In genomic region chr1:203304919-203305808, GRCh38 we compare ENCODE assay signal across 8 cellular contexts. TPM values are rescaled to one million over a fixed set of nuclear protein-coding genes. Genes with fewer than 3 reads are reported as not detected.
DNase-seq lines count a peak whose midpoint lies in the region; ATAC-seq and TF ChIP-seq lines count a peak whose summit lies in the region.

TSS of gene BTG2 (plus strand) at chr1:203305519. CDS start at chr1:203305607, 88 bp downstream.

- intact Hi-C loops in left colon (cut with DNase I, micrococcal nuclease): no loop called here

- no peaks in the 10 kb centered on the region; the same call in 1 of the 2 replicates for H3K27me3 ChIP-seq in BJ (ENCODE audit: control insufficient read depth, insufficient read depth, low read length)

- peaks cover 43% of the 10 kb centered on the region for H3K36me3 Mint-ChIP-seq in activated CD4-positive, alpha-beta T cell treated with anti-CD3 and anti-CD28 coated beads, Interleukin-2, amount 10 ng/mL, durations not matched to agents 7 days and 5 days (ENCODE audit: low read depth)

- CTCF ChIA-PET in BJ (lab: Yijun Ruan, JAX): interaction anchor here (1.0 to 2.0 kb wide), 4 partner anchors 9 to 24 kb away, joined by 3 to 7 read pairs (median 4); no protein-coding TSS in a partner anchor
- CTCF ChIA-PET in activated CD4-positive, alpha-beta T cell treated with anti-CD3 and anti-CD28 coated beads, Interleukin-2, amount 10 ng/mL, durations not matched to agents 7 days and 5 days (lab: Charles Lee): interaction anchor here (1.0 to 9.7 kb wide), 8 partner anchors 11 to 36 kb away, joined by 3 to 144 read pairs (median 44); no protein-coding TSS in a partner anchor

- H3K27ac ChIP-seq in coronary artery: peak within 1 kb of the TSS; percentile 96 to 99

- DNase-seq in BJ (ENCODE audit: low read depth) (peak; percentile 31), NCI-H526 (lab: John Stamatoyannopoulos, UW) (peak; percentile 71 to 90), coronary artery (ENCODE audit: low spot score) (peak; percentile 97), left colon (peak; percentile 93 to 96)
- DNase-seq in activated CD4-positive, alpha-beta T cell treated with anti-CD3 and anti-CD28 coated beads, Interleukin-2, amount 10 ng/mL, durations not matched to agents 7 days and 5 days: peak; percentile 91
- peak; percentile 93 for DNase-seq in stimulated activated CD4-positive, alpha-beta T cell treated with anti-CD3 and anti-CD28 coated beads, Interleukin-1b, Interleukin-23, amount 100 ng/mL, for 48 hours

- peak within 1 kb of the TSS; percentile 96 for H3K4me3 Mint-ChIP-seq in activated CD4-positive, alpha-beta T cell treated with anti-CD3 and anti-CD28 coated beads, Interleukin-2, amount 10 ng/mL, durations not matched to agents 7 days and 5 days

- peaks cover 12% of the 10 kb centered on the region for H3K36me3 ChIP-seq in BJ (ENCODE audit: control insufficient read depth, insufficient read depth, low read length)

- peak; percentile 68 for ATAC-seq in GM19328 (IDR thresholded peaks at IDR 0.05; ENCODE audit: unreplicated experiment)
- peak; percentile 38 for ATAC-seq in HG03469 (IDR thresholded peaks at IDR 0.05; ENCODE audit: unreplicated experiment)
- peak; percentile 80 for ATAC-seq in left colon

- H3K27ac Mint-ChIP-seq in activated CD4-positive, alpha-beta T cell treated with anti-CD3 and anti-CD28 coated beads, Interleukin-2, amount 10 ng/mL, durations not matched to agents 7 days and 5 days: peak within 1 kb of the TSS; percentile 96

- H3K4me3 ChIP-seq in BJ (ENCODE audit: low read depth, low read length): peak within 1 kb of the TSS; percentile 93
- H3K4me3 ChIP-seq in coronary artery: peak within 1 kb of the TSS; percentile 80

- no peaks in the 10 kb centered on the region for H3K27me3 Mint-ChIP-seq in activated CD4-positive, alpha-beta T cell treated with anti-CD3 and anti-CD28 coated beads, Interleukin-2, amount 10 ng/mL, durations not matched to agents 7 days and 5 days

- no peaks in the 10 kb centered on the region for H3K9me3 Mint-ChIP-seq in activated CD4-positive, alpha-beta T cell treated with anti-CD3 and anti-CD28 coated beads, Interleukin-2, amount 10 ng/mL, durations not matched to agents 7 days and 5 days

- TF ChIP-seq CTCF in BJ (IDR thresholded peaks at IDR 0.05; ENCODE audit: insufficient read depth, low read depth, low read length) (no peak), coronary artery (IDR thresholded peaks at IDR 0.05) (no peak)

- POLR2A ChIA-PET in BJ (lab: Charles Lee): interaction anchor here (0.6 to 0.7 kb wide), 3 partner anchors 11 to 173 kb away, joined by 6 to 17 read pairs (median 8); no protein-coding TSS in a partner anchor
- POLR2A ChIA-PET in activated CD4-positive, alpha-beta T cell treated with anti-CD3 and anti-CD28 coated beads, Interleukin-2, amount 10 ng/mL, durations not matched to agents 7 days and 5 days (lab: Charles Lee): interaction anchor here (0.9 to 3.3 kb wide), 2 partner anchors 14 to 16 kb away, joined by 3 to 20 read pairs; no protein-coding TSS in a partner anchor

- peaks cover 57% of the 10 kb centered on the region for H3K4me1 Mint-ChIP-seq in activated CD4-positive, alpha-beta T cell treated with anti-CD3 and anti-CD28 coated beads, Interleukin-2, amount 10 ng/mL, durations not matched to agents 7 days and 5 days

RNA-seq across cellular contexts. Expression of gene BTG2, which starts in this region (rescaled TPM):
- 22.8 and 23.7 TPM in 2 replicates for polyA plus RNA-seq in BJ (2011; rRNA removed)
- 9.9 and 17.3 TPM in 2 replicates for polyA minus RNA-seq in BJ (2011; rRNA and poly(A)+ RNA removed)
- 10 to 100 TPM; 73.6 to 82.3 TPM for total RNA-seq in activated CD4-positive, alpha-beta T cell treated with anti-CD3 and anti-CD28 coated beads, Interleukin-2, amount 10 ng/mL, durations not matched to agents 7 days and 5 days
- 10 to 100 TPM; 70.5 to 76.9 TPM for total RNA-seq in left colon

Comparison
In these comparisons a context has a peak if more than half of its experiments do, and no peak if none do; other contexts are left out.
1. Peak in every context shown above with its lines: DNase-seq, ATAC-seq, H3K4me3 ChIP-seq and H3K27ac ChIP-seq.
2. DNase-seq: peak in every context shown above with its lines; median percentile 97 in coronary artery; 94 in left colon; 93 in stimulated activated CD4-positive, alpha-beta T cell treated with anti-CD3 and anti-CD28 coated beads, Interleukin-1b, Interleukin-23, amount 100 ng/mL, for 48 hours; 91 in activated CD4-positive, alpha-beta T cell treated with anti-CD3 and anti-CD28 coated beads, Interleukin-2, amount 10 ng/mL, durations not matched to agents 7 days and 5 days; 80 in NCI-H526; 31 in BJ.